In genomic region chr18:56873441-56874140, GRCh38 we compare ENCODE assay signal across 10 cellular contexts.
A peak's percentile ranks its signal among the peaks of the same experiment; 100 is the strongest.
DNase-seq lines count a peak whose midpoint lies in the region; ATAC-seq and TF ChIP-seq lines count a peak whose summit lies in the region.
"Had no signal": no experiment of that assay in that cellular context is flagged by ENCODE, and none has a peak within 500 bp of the region (broad histone marks: within the 10 kb centered on the region; RNA-seq: fewer than 3 reads in every experiment).

No MANE protein-coding gene starts in this region.

- H3K4me1 ChIP-seq in HCT116 (ENCODE audit: control insufficient read depth in 1 of 2, insufficient read depth in 2 of 2, low read length in 2 of 2) (no peaks in the 10 kb centered on the region), sigmoid colon (no peaks in the 10 kb centered on the region)

- CTCF ChIA-PET in HCT116 (lab: Charles Lee): no interaction called here

- peak overlapping the region; percentile 65 for H3K4me3 Mint-ChIP-seq in neural crest cell

- H3K27me3 ChIP-seq in HCT116 (ENCODE audit: insufficient read depth, low read length): no peaks in the 10 kb centered on the region
- H3K27me3 ChIP-seq in sigmoid colon: no peaks in the 10 kb centered on the region

- H3K9me3 ChIP-seq in HCT116 (ENCODE audit: control insufficient read depth in 1 of 2, insufficient read depth in 1 of 2, low read depth in 1 of 2, low read length in 2 of 2): no peaks in the 10 kb centered on the region
- no peaks in the 10 kb centered on the region for H3K9me3 ChIP-seq in sigmoid colon
- H3K9me3 ChIP-seq: thoracic aorta had no signal

- H3K4me1 Mint-ChIP-seq in neural crest cell: peaks cover 29% of the 10 kb centered on the region

- H3K27me3 Mint-ChIP-seq in neural crest cell (ENCODE audit: low read depth): no peaks in the 10 kb centered on the region

- no peak for TF ChIP-seq POLR2A in HCT116 (IDR thresholded peaks at IDR 0.05; ENCODE audit: borderline replicate concordance, extremely low read depth, insufficient read depth, insufficient read length)
- TF ChIP-seq POLR2A in sigmoid colon (IDR thresholded peaks at IDR 0.05): no peak

- H2AFZ ChIP-seq in HCT116 (ENCODE audit: low read depth, low read length, poor library complexity, severe bottlenecking): no peak overlapping the region

- H3K27ac ChIP-seq in HCT116 (ENCODE audit: low read depth, low read length): no peak overlapping the region
- no peak overlapping the region for H3K27ac ChIP-seq in sigmoid colon
- H3K27ac ChIP-seq: thoracic aorta had no signal

- H3K9ac ChIP-seq in HCT116 (ENCODE audit: low read length): no peak overlapping the region

- H3K4me2 ChIP-seq in HCT116 (ENCODE audit: low read length): no peak overlapping the region

- peak overlapping the region; percentile 91 for H3K27ac Mint-ChIP-seq in neural crest cell (ENCODE audit: unreplicated experiment)

- H3K79me2 ChIP-seq in HCT116 (ENCODE audit: insufficient read depth, low read length): no peaks in the 10 kb centered on the region

- no peak for TF ChIP-seq RAD21 in HCT116 (IDR thresholded peaks at IDR 0.05; ENCODE audit: low read depth)

- no peaks in the 10 kb centered on the region for H3K36me3 ChIP-seq in HCT116 (ENCODE audit: control insufficient read depth in 1 of 2, insufficient read depth in 2 of 2, low read length in 2 of 2)
- no peaks in the 10 kb centered on the region for H3K36me3 ChIP-seq in sigmoid colon
- H3K36me3 ChIP-seq: thoracic aorta had no signal

- H3K9me3 Mint-ChIP-seq in neural crest cell: no peaks in the 10 kb centered on the region

- no peaks in the 10 kb centered on the region for H3K36me3 Mint-ChIP-seq in neural crest cell (ENCODE audit: low read depth)

- WGBS in sigmoid colon, 2 donors: 67 to 69% methylated on average over 6 of the region's 6 CpGs

- intact Hi-C loops in HCT116 (cut with micrococcal nuclease) (no loop called here), sigmoid colon (cut with DNase I) (no loop called here)

- RAD21 ChIA-PET in HCT116 (lab: Charles Lee; ENCODE audit: low non-redundant PET in 1 of 2, low total read pairs in 2 of 2, uncharacterized antibody in 2 of 2, unreplicated experiment in 2 of 2): no interaction called here

- no TSS peak for BruUV-seq in HCT116 (replicated peaks; lab: Mats Ljungman, UMichigan)

- no peaks in the 10 kb centered on the region for H3K9me2 ChIP-seq in HCT116 (ENCODE audit: insufficient read depth)

- DNase-seq in HCT116 (ENCODE audit: low read depth, low spot score) (no peak), NCI-H748 (lab: John Stamatoyannopoulos, UW; ENCODE audit: unreplicated experiment) (peak; percentile 78), epithelial cell of esophagus (ENCODE audit: low read depth) (peak; percentile 10), neural crest cell (ENCODE audit: low read depth, low spot score) (peak; percentile 18), sigmoid colon (no peak), DMS114 treated with DMSO at 0.1 percent for 48 hours (lab: John Stamatoyannopoulos, UW; ENCODE audit: unreplicated experiment) (no peak)
- DNase-seq: left cardiac atrium had no signal

- TF ChIP-seq CTCF in HCT116 (IDR thresholded peaks at IDR 0.05 in 2 of 3, conservative IDR thresholded peaks at IDR 0.05 in 1 of 3; ENCODE audit: borderline replicate concordance in 1 of 3, insufficient read depth in 1 of 3, low read depth in 2 of 3, low read length in 2 of 3): no peak
- no peak for TF ChIP-seq CTCF in epithelial cell of esophagus (IDR thresholded peaks at IDR 0.05; ENCODE audit: insufficient read depth, low read depth, low read length, missing control alignments)
- no peak for TF ChIP-seq CTCF in neural crest cell (conservative IDR thresholded peaks at IDR 0.05)
- no peak for TF ChIP-seq CTCF in sigmoid colon (IDR thresholded peaks at IDR 0.05)

- ATAC-seq in HCT116 (no peak), esophagus mucosa (no peak), HG03342 (IDR thresholded peaks at IDR 0.05; ENCODE audit: unreplicated experiment) (no peak)
- ATAC-seq: left cardiac atrium had no signal

- no peaks in the 10 kb centered on the region for H4K20me1 ChIP-seq in HCT116 (ENCODE audit: insufficient read depth)

- POLR2A ChIA-PET in HCT116 (lab: Charles Lee): no interaction called here

- TF ChIP-seq EP300 in sigmoid colon (IDR thresholded peaks at IDR 0.05): no peak

- H3K4me3 ChIP-seq in HCT116 (replicated peaks in 1 of 2; ENCODE audit: low read depth in 1 of 2, low read length in 2 of 2): no peak overlapping the region
- no peak overlapping the region for H3K4me3 ChIP-seq in epithelial cell of esophagus (ENCODE audit: low read length)
- no peak overlapping the region for H3K4me3 ChIP-seq in sigmoid colon
- H3K4me3 ChIP-seq: thoracic aorta had no signal

TF ChIP-seq in HCT116, 20 proteins besides CTCF, POLR2A, EP300 and RAD21:
- TF ChIP-seq, protein P1, sequence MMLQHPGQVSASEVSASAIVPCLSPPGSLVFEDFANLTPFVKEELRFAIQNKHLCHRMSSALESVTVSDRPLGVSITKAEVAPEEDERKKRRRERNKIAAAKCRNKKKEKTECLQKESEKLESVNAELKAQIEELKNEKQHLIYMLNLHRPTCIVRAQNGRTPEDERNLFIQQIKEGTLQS (IDR thresholded peaks at IDR 0.05): no peak
- TF ChIP-seq FOSL1 (IDR thresholded peaks at IDR 0.05; ENCODE audit: low read depth) (no peak), CBX3 (IDR thresholded peaks at IDR 0.05; ENCODE audit: low read depth) (no peak), TCF7L2 (IDR thresholded peaks at IDR 0.05; ENCODE audit: borderline replicate concordance, extremely low read depth, insufficient read depth, insufficient read length) (peak; percentile 57), POLR2AphosphoS5 (IDR thresholded peaks at IDR 0.05; ENCODE audit: low read depth, low read length) (no peak)

Comparison
In these comparisons a context has a peak if more than half of its experiments do, and no peak if none do; other contexts are left out.
1. DNase-seq: peak in NCI-H748 (single experiment), epithelial cell of esophagus (single experiment) and neural crest cell (single experiment); none in HCT116 (single experiment), sigmoid colon (single experiment) and DMS114 treated with DMSO at 0.1 percent for 48 hours (single experiment).